In genomic region chr3:49844464-49845183, GRCh38 we compare ENCODE assay signal across 28 cellular contexts. TPM values are rescaled to one million over a fixed set of nuclear protein-coding genes. Genes with fewer than 3 reads are reported as not detected.
"Had no signal": no experiment of that assay in that cellular context is flagged by ENCODE, and none has a peak within 500 bp of the region (broad histone marks: within the 10 kb centered on the region; RNA-seq: fewer than 3 reads in every experiment).

No MANE protein-coding gene starts in this region.

- H3K27me3 ChIP-seq: breast epithelium had no signal

- H3K9me3 ChIP-seq: breast epithelium had no signal

- H3K4me1 ChIP-seq: breast epithelium had no signal

- H3K36me3 ChIP-seq: breast epithelium had no signal

- H3K27ac ChIP-seq: breast epithelium had no signal

- H3K4me1 Mint-ChIP-seq: activated B cell treated with CpG ODN at 0.5 μM for 24 hours; activated naive CD8-positive, alpha-beta T cell treated with anti-CD3 and anti-CD28 coated beads, Interleukin-2, amount 10 ng/mL, durations not matched to agents 7 days and 5 days; activated T-helper 17 cell treated with anti-CD3 and anti-CD28 coated beads, Interleukin-2, amount 50 U/mL, for 72 hours; T-helper 17 cell had no signal

- ATAC-seq: activated T-helper 17 cell treated with anti-CD3 and anti-CD28 coated beads, Interleukin-2, amount 50 U/mL, for 72 hours; T-helper 17 cell had no signal

- H3K4me3 Mint-ChIP-seq: activated B cell treated with CpG ODN at 0.5 μM for 24 hours; activated CD4-positive, alpha-beta T cell treated with anti-CD3 and anti-CD28 coated beads, Interleukin-2, amount 10 ng/mL, durations not matched to agents 24 days and 14 days; activated naive CD4-positive, alpha-beta T cell treated with anti-CD3 and anti-CD28 coated beads for 36 hours; activated naive CD8-positive, alpha-beta T cell treated with anti-CD3 and anti-CD28 coated beads, Interleukin-2, amount 10 ng/mL, durations not matched to agents 7 days and 5 days; activated T-helper 17 cell treated with anti-CD3 and anti-CD28 coated beads, Interleukin-2, amount 50 U/mL, for 72 hours; T-helper 17 cell had no signal

- H3K27ac Mint-ChIP-seq: activated B cell treated with CpG ODN at 0.5 μM for 24 hours; activated CD4-positive, alpha-beta T cell treated with anti-CD3 and anti-CD28 coated beads, Interleukin-2, amount 10 ng/mL, durations not matched to agents 24 days and 14 days; activated naive CD4-positive, alpha-beta T cell treated with anti-CD3 and anti-CD28 coated beads for 36 hours; activated naive CD8-positive, alpha-beta T cell treated with anti-CD3 and anti-CD28 coated beads, Interleukin-2, amount 10 ng/mL, durations not matched to agents 7 days and 5 days; activated T-helper 17 cell treated with anti-CD3 and anti-CD28 coated beads, Interleukin-2, amount 50 U/mL, for 72 hours; T-helper 17 cell had no signal

- H3K27me3 Mint-ChIP-seq: activated B cell treated with CpG ODN at 0.5 μM for 24 hours; activated CD4-positive, alpha-beta T cell treated with anti-CD3 and anti-CD28 coated beads, Interleukin-2, amount 10 ng/mL, durations not matched to agents 24 days and 14 days; activated naive CD8-positive, alpha-beta T cell treated with anti-CD3 and anti-CD28 coated beads, Interleukin-2, amount 10 ng/mL, durations not matched to agents 7 days and 5 days; activated T-helper 17 cell treated with anti-CD3 and anti-CD28 coated beads, Interleukin-2, amount 50 U/mL, for 72 hours; T-helper 17 cell had no signal

- DNase-seq: activated B cell treated with CpG ODN at 0.5 μM for 24 hours; activated CD4-positive, alpha-beta T cell treated with anti-CD3 and anti-CD28 coated beads for 1 hour; activated CD4-positive, alpha-beta T cell treated with anti-CD3 and anti-CD28 coated beads, Interleukin-2, amount 10 ng/mL, durations not matched to agents 24 days and 14 days; activated CD4-positive, alpha-beta T cell treated with anti-CD3 and anti-CD28 coated beads, Interleukin-2, amount 50 U/mL, for 48 hours; activated gamma-delta T cell; activated naive CD4-positive, alpha-beta T cell treated with anti-CD3 and anti-CD28 coated beads for 36 hours; activated naive CD8-positive, alpha-beta T cell treated with anti-CD3 and anti-CD28 coated beads, Interleukin-2, amount 10 ng/mL, durations not matched to agents 7 days and 5 days; activated T-cell treated with anti-CD3 and anti-CD28 coated beads for 4 hours; activated T-cell treated with anti-CD3 and anti-CD28 coated beads, Interleukin-2, amount 50 U/mL, for 48 hours; aorta; central memory CD4-positive, alpha-beta T cell; KG1; NCI-H1092; NCI-H1417; NCI-H1930; NCI-H2171 treated with DMSO at 0.1 percent for 48 hours; NCI-H226; NCI-H526; NK-92 treated with Interleukin-12 subunit alpha and Interleukin-12 subunit beta, amount 100 ng/mL, for 24 hours; SIG-M5; T-helper 17 cell; T-helper 9 cell had no signal

- H3K9me3 Mint-ChIP-seq: activated B cell treated with CpG ODN at 0.5 μM for 24 hours; activated CD4-positive, alpha-beta T cell treated with anti-CD3 and anti-CD28 coated beads, Interleukin-2, amount 10 ng/mL, durations not matched to agents 24 days and 14 days; activated naive CD4-positive, alpha-beta T cell treated with anti-CD3 and anti-CD28 coated beads for 36 hours; activated naive CD8-positive, alpha-beta T cell treated with anti-CD3 and anti-CD28 coated beads, Interleukin-2, amount 10 ng/mL, durations not matched to agents 7 days and 5 days; activated T-helper 17 cell treated with anti-CD3 and anti-CD28 coated beads, Interleukin-2, amount 50 U/mL, for 72 hours had no signal

- H3K4me3 ChIP-seq: breast epithelium had no signal

RNA-seq across cellular contexts. Expression of gene CAMKV, which starts 25.1 kb away (rescaled TPM):
- total RNA-seq: activated B cell treated with CpG ODN at 0.5 μM for 24 hours; activated naive CD8-positive, alpha-beta T cell treated with anti-CD3 and anti-CD28 coated beads, Interleukin-2, amount 10 ng/mL, durations not matched to agents 7 days and 5 days; aorta; chondrocyte; MCF 10A; NCI-H460 had no signal
- polyA plus RNA-seq: aorta had no signal

RNA-seq across cellular contexts. Expression of gene CDHR4, which starts 45.0 kb away (rescaled TPM):
- total RNA-seq: activated B cell treated with CpG ODN at 0.5 μM for 24 hours; activated CD4-positive, alpha-beta T cell treated with anti-CD3 and anti-CD28 coated beads, Interleukin-2, amount 10 ng/mL, durations not matched to agents 24 days and 14 days; activated naive CD4-positive, alpha-beta T cell treated with anti-CD3 and anti-CD28 coated beads for 36 hours; breast epithelium; chondrocyte; LHCN-M2; NCI-H460 had no signal
